In the genomic region with DNA sequence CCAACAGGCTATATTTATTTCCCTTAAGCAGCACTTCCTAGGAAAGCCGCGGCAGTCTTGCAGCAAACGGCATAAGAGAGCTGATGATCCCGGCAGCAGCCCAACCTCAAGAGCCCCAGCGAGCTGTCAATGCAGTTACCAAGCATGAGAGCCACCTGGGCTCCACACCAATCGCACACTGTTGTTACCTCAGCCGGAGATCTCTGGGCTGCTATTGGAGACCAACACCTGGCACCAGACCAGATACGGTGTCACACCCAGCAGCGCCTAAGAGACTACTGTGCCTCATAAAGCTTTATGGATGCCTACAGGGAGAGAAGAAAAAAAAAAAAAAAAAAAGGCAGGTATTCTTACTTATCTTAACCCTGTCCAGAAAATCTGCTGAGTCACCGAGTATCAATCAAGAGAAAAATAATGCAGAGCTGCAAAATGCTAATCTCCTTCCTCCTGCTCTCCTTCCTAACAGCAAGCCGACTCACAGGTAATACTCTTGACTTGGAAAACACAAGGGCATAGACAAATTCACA, we compare ENCODE assay signal across 10 cellular contexts. TPM values are rescaled to one million over a fixed set of nuclear protein-coding genes. Genes with fewer than 3 reads are reported as not detected.
A peak's percentile ranks its signal among the peaks of the same experiment; 100 is the strongest.
DNase-seq lines count a peak whose midpoint lies in the region; ATAC-seq, FAIRE-seq and TF ChIP-seq lines count a peak whose summit lies in the region.
"Had no signal": no experiment of that assay in that cellular context is flagged by ENCODE, and none has a peak within 500 bp of the region (broad histone marks: within the 10 kb centered on the region; RNA-seq: fewer than 3 reads in every experiment).

No MANE protein-coding gene starts in this region.

- H3K27me3 ChIP-seq in astrocyte (ENCODE audit: insufficient read depth, low read length), result no peaks in the 10 kb centered on the region
- H3K27me3 ChIP-seq: tibial nerve had no signal

- H3K9me3 ChIP-seq in A549 (no peaks in the 10 kb centered on the region), astrocyte (ENCODE audit: insufficient read depth, low read depth, low read length) (no peaks in the 10 kb centered on the region)
- H3K9me3 ChIP-seq: tibial nerve had no signal

- WGBS in A549 (ENCODE audit: missing lambda C conversion rate), result 74% methylated on average over 11 of the region's 11 CpGs

- no peak overlapping the region for H3K27ac Mint-ChIP-seq in astrocyte (ENCODE audit: unreplicated experiment)
- peak overlapping the region; percentile 69 for H3K27ac Mint-ChIP-seq in stimulated activated naive CD8-positive, alpha-beta T cell treated with anti-CD3 and anti-CD28 coated beads, Interleukin-15, Interleukin-2, amounts not matched to agents 100 ng/mL and 50 ng/mL, for 24 hours

- H4K20me1 ChIP-seq in astrocyte (ENCODE audit: insufficient read depth, low read length), result peaks cover 13% of the 10 kb centered on the region

- no peaks in the 10 kb centered on the region for H3K27me3 Mint-ChIP-seq in astrocyte (ENCODE audit: low read depth, unreplicated experiment)
- H3K27me3 Mint-ChIP-seq in stimulated activated naive CD8-positive, alpha-beta T cell treated with anti-CD3 and anti-CD28 coated beads, Interleukin-15, Interleukin-2, amounts not matched to agents 100 ng/mL and 50 ng/mL, for 24 hours, result no peaks in the 10 kb centered on the region

- DNase-seq in A549 (ENCODE audit: low read depth in 1 of 2, low spot score in 1 of 2) (peak in 1 of 2 experiments; percentile 24), NCI-H2227 (lab: John Stamatoyannopoulos, UW; ENCODE audit: unreplicated experiment) (peak; percentile 92), astrocyte (ENCODE audit: low read depth) (peak; percentile 56), iris pigment epithelial cell (ENCODE audit: low read depth) (peak; percentile 37)

- CTCF ChIA-PET in A549 (lab: Yijun Ruan, JAX), result interaction anchor here (0.8 to 1.9 kb wide), 4 partner anchors 10 to 111 kb away, joined by 3 to 7 read pairs (median 4); a partner anchor contains a TSS

- no peak for TF ChIP-seq RAD21 in A549 (conservative IDR thresholded peaks at IDR 0.05 in 1 of 2, IDR thresholded peaks at IDR 0.05 in 1 of 2)

- FAIRE-seq in A549 (lab: Jason Lieb, UNC) (no peak), astrocyte (lab: Jason Lieb, UNC) (no peak)
- FAIRE-seq: colon had no signal

- H3K4me1 ChIP-seq in A549 (peaks cover 11% of the 10 kb centered on the region), astrocyte (ENCODE audit: insufficient read depth, low read length) (peaks cover 5% of the 10 kb centered on the region)

- peaks cover 6% of the 10 kb centered on the region for H3K36me3 Mint-ChIP-seq in astrocyte (ENCODE audit: low read depth, unreplicated experiment)
- H3K36me3 Mint-ChIP-seq in stimulated activated naive CD8-positive, alpha-beta T cell treated with anti-CD3 and anti-CD28 coated beads, Interleukin-15, Interleukin-2, amounts not matched to agents 100 ng/mL and 50 ng/mL, for 24 hours (ENCODE audit: low read depth), result peaks cover 26% of the 10 kb centered on the region

- H3K4me3 ChIP-seq in A549 (no peak overlapping the region), astrocyte (ENCODE audit: insufficient read depth, low read depth, low read length) (no peak overlapping the region)

- no peaks in the 10 kb centered on the region for H3K9me3 Mint-ChIP-seq in astrocyte (ENCODE audit: unreplicated experiment)
- H3K9me3 Mint-ChIP-seq in stimulated activated naive CD8-positive, alpha-beta T cell treated with anti-CD3 and anti-CD28 coated beads, Interleukin-15, Interleukin-2, amounts not matched to agents 100 ng/mL and 50 ng/mL, for 24 hours, result no peaks in the 10 kb centered on the region

- H3K4me3 Mint-ChIP-seq in astrocyte (ENCODE audit: unreplicated experiment), result no peak overlapping the region
- peak overlapping the region; percentile 53 for H3K4me3 Mint-ChIP-seq in stimulated activated naive CD8-positive, alpha-beta T cell treated with anti-CD3 and anti-CD28 coated beads, Interleukin-15, Interleukin-2, amounts not matched to agents 100 ng/mL and 50 ng/mL, for 24 hours

- no peak for TF ChIP-seq EP300 in A549 (IDR thresholded peaks at IDR 0.05)

- POLR2A ChIA-PET in A549 (lab: Yijun Ruan, JAX), result no interaction called here

- no peak overlapping the region for H2AFZ ChIP-seq in astrocyte (ENCODE audit: low read depth, low read length)

- peaks cover 13% of the 10 kb centered on the region for H3K36me3 ChIP-seq in astrocyte (ENCODE audit: insufficient read depth, low read length)

- peaks cover 14% of the 10 kb centered on the region for H3K79me2 ChIP-seq in astrocyte (ENCODE audit: insufficient read depth, low read length)

- ATAC-seq in A549 (peak in 1 of 2 experiments; percentile 59; a peak in 3 of 6 replicates), GM18508 (IDR thresholded peaks at IDR 0.05; ENCODE audit: insufficient read depth, unreplicated experiment) (peak; percentile 65), HG03066 (IDR thresholded peaks at IDR 0.05; ENCODE audit: low read depth, unreplicated experiment) (peak; percentile 82), HG03039 (IDR thresholded peaks at IDR 0.05; ENCODE audit: unreplicated experiment) (no peak)

- TF ChIP-seq POLR2A in A549 (IDR thresholded peaks at IDR 0.05; ENCODE audit: low read length), result no peak

- H3K4me2 ChIP-seq in A549 (peak overlapping the region; percentile 46), astrocyte (ENCODE audit: low read length) (peak overlapping the region; percentile 31)

- H3K9ac ChIP-seq in astrocyte (ENCODE audit: low read length), result no peak overlapping the region

- peak overlapping the region; percentile 69 to 78 for H3K27ac ChIP-seq in A549
- no peak overlapping the region for H3K27ac ChIP-seq in astrocyte (ENCODE audit: low read depth, low read length)

- peaks cover 18% of the 10 kb centered on the region for H3K4me1 Mint-ChIP-seq in astrocyte (ENCODE audit: low read depth, unreplicated experiment)
- peaks cover 23% of the 10 kb centered on the region for H3K4me1 Mint-ChIP-seq in stimulated activated naive CD8-positive, alpha-beta T cell treated with anti-CD3 and anti-CD28 coated beads, Interleukin-15, Interleukin-2, amounts not matched to agents 100 ng/mL and 50 ng/mL, for 24 hours (ENCODE audit: low read depth)

- no peak for TF ChIP-seq CTCF in A549 (IDR thresholded peaks at IDR 0.05)
- TF ChIP-seq CTCF in astrocyte (IDR thresholded peaks at IDR 0.05; ENCODE audit: insufficient read depth, low read depth, low read length), result no peak

TF ChIP-seq in A549, 52 proteins besides CTCF, POLR2A, EP300 and RAD21:
- TF ChIP-seq CEBPB (IDR thresholded peaks at IDR 0.05), result no peak
- peak; percentile 95 for TF ChIP-seq MAFK (IDR thresholded peaks at IDR 0.05; ENCODE audit: partially characterized antibody)
- TF ChIP-seq NFE2L2 (conservative IDR thresholded peaks at IDR 0.05; ENCODE audit: low read length), result peak; percentile 92

RNA-seq across cellular contexts. Expression of a gene that starts 11.6 kb away (rescaled TPM):
- polyA plus RNA-seq in A549 (2011; rRNA removed) (19.1 and 20.7 TPM in 2 replicates), A549 (2017; fragmentation: RNase III; extraction: RNeasy Plus Mini Kit Qiagen cat#74134 plus additional on column Dnase treatment) (13.3 to 15.5 TPM (median 14.2 TPM) in 3 replicates)
- 9.4 and 10.1 TPM in 2 replicates for polyA plus RNA-seq in A549 (2012; cell fraction: cytosol; rRNA removed)
- 30.4 and 44.7 TPM in 2 replicates for polyA plus RNA-seq in A549 (2012; cell fraction: nucleus; rRNA removed)
- 11.5 and 13.9 TPM in 2 replicates for polyA minus RNA-seq in A549 (2011; rRNA and poly(A)+ RNA removed)
- total RNA-seq in astrocyte, result 52.0 and 52.2 TPM in 2 replicates

RNA-seq across cellular contexts. Expression of a gene that starts 25.5 kb away (rescaled TPM):
- polyA plus RNA-seq in A549 (2011; rRNA removed), result not detected in 2 replicates
- polyA plus RNA-seq in A549 (2012; cell fraction: cytosol; rRNA removed), result not detected in 2 replicates
- not detected in 2 replicates for polyA plus RNA-seq in A549 (2012; cell fraction: nucleus; rRNA removed)
- not detected in 3 replicates for polyA plus RNA-seq in A549 (2017; fragmentation: RNase III; extraction: RNeasy Plus Mini Kit Qiagen cat#74134 plus additional on column Dnase treatment)
- not detected in 2 replicates for polyA minus RNA-seq in A549 (2011; rRNA and poly(A)+ RNA removed)
- not detected in 2 replicates for total RNA-seq in astrocyte
- total RNA-seq: tibial nerve had no signal

RNA-seq across cellular contexts. Expression of a gene that starts 46.8 kb away (rescaled TPM):
- polyA plus RNA-seq in A549 (2011; rRNA removed) (not detected in 2 replicates), A549 (2017; fragmentation: RNase III; extraction: RNeasy Plus Mini Kit Qiagen cat#74134 plus additional on column Dnase treatment) (not detected in 3 replicates)
- polyA plus RNA-seq in A549 (2012; cell fraction: cytosol; rRNA removed), result not detected in 2 replicates
- polyA plus RNA-seq in A549 (2012; cell fraction: nucleus; rRNA removed), result not detected in 2 replicates
- polyA minus RNA-seq in A549 (2011; rRNA and poly(A)+ RNA removed), result not detected in 2 replicates
- not detected in 2 replicates for total RNA-seq in astrocyte
- total RNA-seq: tibial nerve had no signal
